Comparison of ENCODE assay signal across 8 cellular contexts in genomic region chr12:49706351-49707126, GRCh38. TPM values are rescaled to one million over a fixed set of nuclear protein-coding genes. Genes with fewer than 3 reads are reported as not detected.
A peak's percentile ranks its signal among the peaks of the same experiment; 100 is the strongest.
DNase-seq lines count a peak whose midpoint lies in the region; ATAC-seq, FAIRE-seq and TF ChIP-seq lines count a peak whose summit lies in the region.

No MANE protein-coding gene starts in this region.

- TF ChIP-seq CTCF in GM12878 (IDR thresholded peaks at IDR 0.05 in 2 of 3, conservative IDR thresholded peaks at IDR 0.05 in 1 of 3; ENCODE audit: control insufficient read depth in 2 of 3, extremely low read depth in 1 of 3, insufficient read depth in 1 of 3, low read depth in 3 of 3, low read length in 3 of 3) (no peak), gastrocnemius medialis (IDR thresholded peaks at IDR 0.05 in 4 of 5, conservative IDR thresholded peaks at IDR 0.05 in 1 of 5) (no peak)

- CTCF ChIA-PET in GM12878 (lab: Yijun Ruan, JAX) = interaction anchor here (0.6 to 17.7 kb wide), 13 partner anchors 9 to 98 kb away, joined by 3 to 486 read pairs (median 5); partner anchors contain the start of genes PRPF40B and TMBIM6

- peak overlapping the region; percentile 82 for H3K27ac ChIP-seq in GM12878 (ENCODE audit: control insufficient read depth, insufficient read depth)
- H3K27ac ChIP-seq in iPS-18a (ENCODE audit: low read length) = no peak overlapping the region
- H3K27ac ChIP-seq in gastrocnemius medialis = peak overlapping the region; percentile 81 to 89 (median 86)

- H2AFZ ChIP-seq in GM12878 (ENCODE audit: control insufficient read depth, low read depth, low read length) = peak overlapping the region; percentile 46

- intact Hi-C loops in GM12878 (cut with micrococcal nuclease; ENCODE audit: unreplicated experiment) = loop anchor here (1.0 to 5.0 kb wide), 6 partner anchors 34 to 339 kb away; partner anchors contain the start of genes MCRS1, SPATS2 and TMBIM6
- intact Hi-C loops in gastrocnemius medialis (cut with DNase I; ENCODE audit: low total_unique reads) = loop anchor here (1.0 to 2.0 kb wide), 4 partner anchors 33 to 70 kb away; partner anchors contain the start of gene TMBIM6

- no peak for TF ChIP-seq RAD21 in GM12878 (IDR thresholded peaks at IDR 0.05; ENCODE audit: insufficient read depth, low read depth, low read length)

- H3K36me3 ChIP-seq in GM12878 (ENCODE audit: control insufficient read depth in 2 of 2, insufficient read depth in 2 of 2, low read length in 1 of 2) = no peaks in the 10 kb centered on the region
- H3K36me3 ChIP-seq in iPS-18a (ENCODE audit: control insufficient read depth, low read depth, low read length) = no peaks in the 10 kb centered on the region
- H3K36me3 ChIP-seq in gastrocnemius medialis = no peaks in the 10 kb centered on the region

- TF ChIP-seq POLR2A in GM12878 (IDR thresholded peaks at IDR 0.05; ENCODE audit: low read depth, low read length) (no peak), gastrocnemius medialis (IDR thresholded peaks at IDR 0.05) (no peak)

- peak overlapping the region; percentile 96 for H3K4me3 ChIP-seq in GM12878
- peak overlapping the region; percentile 83 for H3K4me3 ChIP-seq in iPS-18a (ENCODE audit: low read length)
- H3K4me3 ChIP-seq in gastrocnemius medialis = peak overlapping the region; percentile 78 to 96 (median 84)

- H3K4me2 ChIP-seq in GM12878 (ENCODE audit: control insufficient read depth, insufficient read depth) = peak overlapping the region; percentile 93

- no peaks in the 10 kb centered on the region for H3K9me3 ChIP-seq in GM12878 (replicated peaks; ENCODE audit: control insufficient read depth, insufficient read depth, low read length)
- H3K9me3 ChIP-seq in iPS-18a (ENCODE audit: control insufficient read depth, low read depth, low read length) = no peaks in the 10 kb centered on the region
- H3K9me3 ChIP-seq in gastrocnemius medialis = no peaks in the 10 kb centered on the region

- in situ Hi-C loops in GM12878 (cut with MboI) (loop anchor here (5.0 kb wide), 1 partner anchor 64 kb away; no protein-coding TSS in a partner anchor), gastrocnemius medialis (cut with MboI; ENCODE audit: low sequenced_read_pairs in 4 of 4) (loop anchor here (5.0 kb wide), 1 partner anchor 64 kb away; no protein-coding TSS in a partner anchor)

- WGBS in GM12878 (ENCODE audit: insufficient coverage, insufficient replicate concordance, low lambda C conversion rate, missing lambda C conversion rate) = under 1% methylated on average over 28 of the region's 43 CpGs

- DNase-seq in NCI-H1417 (lab: John Stamatoyannopoulos, UW) = peak in 2 of 3 experiments; percentile 65 to 84
- no peak for DNase-seq in NCI-H1417 treated with DMSO at 0.1 percent for 48 hours (lab: John Stamatoyannopoulos, UW)
- DNase-seq in RPMI7951 (ENCODE audit: low read depth) = peak; percentile 54
- DNase-seq in GM12878 (ENCODE audit: low read depth, low spot score) = no peak
- DNase-seq in gastrocnemius medialis = no peak

- no peak for TF ChIP-seq EP300 in GM12878 (IDR thresholded peaks at IDR 0.05; ENCODE audit: borderline replicate concordance in 1 of 2, control insufficient read depth in 1 of 2, low read depth in 2 of 2, low read length in 2 of 2)

- H4K20me1 ChIP-seq in GM12878 (ENCODE audit: control insufficient read depth, insufficient read depth) = no peaks in the 10 kb centered on the region

- RAD21 ChIA-PET in GM12878 (lab: Charles Lee; ENCODE audit: unreplicated experiment) = interaction anchor here (0.6 to 9.7 kb wide), 16 partner anchors 9 to 348 kb away, joined by 3 to 167 read pairs (median 18); partner anchors contain the start of gene TMBIM6

- H3K4me1 ChIP-seq in GM12878 (ENCODE audit: control insufficient read depth, insufficient read depth, low read length) = peaks cover 25% of the 10 kb centered on the region
- H3K4me1 ChIP-seq in iPS-18a (ENCODE audit: control insufficient read depth, low read depth, low read length) = peaks cover 22% of the 10 kb centered on the region
- peaks cover 30 to 32% of the 10 kb centered on the region in 2 donors for H3K4me1 ChIP-seq in gastrocnemius medialis

- FAIRE-seq in GM12878 (lab: Jason Lieb, UNC) = no peak

- H3K9ac ChIP-seq in GM12878 (ENCODE audit: control insufficient read depth, insufficient read depth, low read length) (peak overlapping the region; percentile 88), iPS-18a (ENCODE audit: low read length) (peak overlapping the region; percentile 70)

- no TSS peak for BruUV-seq in GM12878 (replicated peaks; lab: Mats Ljungman, UMichigan)

- peaks cover 57% of the 10 kb centered on the region for H3K79me2 ChIP-seq in GM12878 (ENCODE audit: control insufficient read depth, insufficient read depth, low read length)

- SMC1A ChIA-PET in GM12878 (lab: Charles Lee; ENCODE audit: uncharacterized antibody, unreplicated experiment) = interaction anchor here (0.6 to 13.8 kb wide), 12 partner anchors 12 to 125 kb away, joined by 3 to 191 read pairs (median 24); partner anchors contain the start of gene TMBIM6

- ATAC-seq in HG02885 (IDR thresholded peaks at IDR 0.05; ENCODE audit: poor library complexity, unreplicated experiment) (peak; percentile 20), GM12878 (peak; percentile 24), gastrocnemius medialis (peak; percentile 10 to 15), esophagus mucosa (no peak)

- POLR2A ChIA-PET in GM12878 (lab: Charles Lee) = interaction anchor here (1.1 to 7.2 kb wide), 11 partner anchors 17 to 82 kb away, joined by 3 to 166 read pairs (median 34); partner anchors contain the start of genes PRPF40B and TMBIM6

- H3K27me3 ChIP-seq in GM12878 (replicated peaks in 1 of 2; ENCODE audit: control insufficient read depth in 2 of 2, insufficient read depth in 2 of 2, low read length in 1 of 2) (peaks cover 0 to 2% of the 10 kb centered on the region in 2 experiments; a peak in 1 of 4 replicates), iPS-18a (ENCODE audit: control insufficient read depth, insufficient read depth, low read length) (peaks cover 32% of the 10 kb centered on the region), gastrocnemius medialis (no peaks in the 10 kb centered on the region)

TF ChIP-seq in GM12878, 131 proteins besides CTCF, POLR2A, EP300 and RAD21 (continues in another document):
- TF ChIP-seq IKZF1 (conservative IDR thresholded peaks at IDR 0.05) = 0 out of 2 replicates have a peak, but pooled peaks have one; percentile 0
- TF ChIP-seq KLF5 (IDR thresholded peaks at IDR 0.05; ENCODE audit: partially characterized antibody) = no peak
- TF ChIP-seq IKZF2 (IDR thresholded peaks at IDR 0.05) = peak in 1 of 2 experiments; percentile 17; a peak in 2 of 4 replicates
- no peak for TF ChIP-seq MYC (IDR thresholded peaks at IDR 0.05; ENCODE audit: insufficient read depth, insufficient read length, insufficient replicate concordance, low read length, severe bottlenecking)
- no peak for TF ChIP-seq TAF1 (IDR thresholded peaks at IDR 0.05; ENCODE audit: borderline replicate concordance, low read depth, low read length)
- peak; percentile 28; the same call in 1 of the 2 replicates for TF ChIP-seq EED (IDR thresholded peaks at IDR 0.05; ENCODE audit: low read depth)

RNA-seq across cellular contexts. Expression of gene FMNL3, which starts 0.7 kb away (rescaled TPM):
- 24.4 and 28.0 TPM in 2 replicates for total RNA-seq in RPMI7951 (2014; rRNA removed; shearing (Covaris generic))
- total RNA-seq in GM12878 (2013; cell fraction: nucleolus; rRNA removed) = 182 and 205 TPM in 2 replicates
- total RNA-seq in GM12878 (2014; rRNA removed) (44.1 and 46.8 TPM in 2 replicates), GM12878 (2014; rRNA removed; fragmentation: Illumina TruSeq; extraction: Trizol) (29.1 and 29.2 TPM in 2 replicates), GM12878 (2021) (60.5 and 64.9 TPM in 2 replicates), gastrocnemius medialis (1 to 10 TPM; 2.0 to 5.5 (median 4.9) TPM), esophagus mucosa (3.0 TPM)
- polyA plus RNA-seq in GM12878 (2011; ENCODE audit: low read depth) = 19.3 TPM
- polyA plus RNA-seq in GM12878 (2011; rRNA removed) (40.6 and 47.6 TPM in 2 replicates), GM12878 (2014; fragmentation: Illumina TruSeq; extraction: Trizol) (35.3 and 40.6 TPM in 2 replicates), GM12878 (2014; fragmentation: Nextera tagmentation; extraction: Ambion mirVana) (1 to 10 TPM; 3.0 to 5.3 TPM), GM12878 (2014; rRNA removed) (32.6 and 35.0 TPM in 2 replicates), GM12878 (2016; fragmentation: Nextera tagmentation; extraction: Ambion mirVana) (10 to 100 TPM; 15.1 to 15.7 TPM)
- polyA plus RNA-seq in GM12878 (2011; cell fraction: cytosol; rRNA removed) = 40.6 and 44.7 TPM in 2 replicates
- polyA plus RNA-seq in GM12878 (2011; cell fraction: nucleus; rRNA removed) = 131 and 157 TPM in 2 replicates
- polyA plus RNA-seq in GM12878 (2012) = 33.5 and 36.8 TPM in 2 replicates
- 105 and 132 TPM in 2 replicates for polyA minus RNA-seq in GM12878 (2011; rRNA and poly(A)+ RNA removed)
- 41.7 and 48.0 TPM in 2 replicates for polyA minus RNA-seq in GM12878 (2011; cell fraction: cytosol; rRNA and poly(A)+ RNA removed)
- polyA minus RNA-seq in GM12878 (2011; cell fraction: nucleus; rRNA and poly(A)+ RNA removed) = 46.2 and 54.0 TPM in 2 replicates

RNA-seq across cellular contexts. Expression of gene TMBIM6, which starts 34.8 kb away (rescaled TPM):
- total RNA-seq in RPMI7951 (2014; rRNA removed; shearing (Covaris generic)) = 653 and 692 TPM in 2 replicates
- 355 and 369 TPM in 2 replicates for total RNA-seq in GM12878 (2013; cell fraction: nucleolus; rRNA removed)
- total RNA-seq in GM12878 (2014; rRNA removed) (231 and 268 TPM in 2 replicates), GM12878 (2014; rRNA removed; fragmentation: Illumina TruSeq; extraction: Trizol) (221 and 224 TPM in 2 replicates), GM12878 (2021) (302 and 306 TPM in 2 replicates), gastrocnemius medialis (100 to 1,000 TPM; 181 to 310 (median 224) TPM), esophagus mucosa (386 TPM)
- polyA plus RNA-seq in GM12878 (2011; ENCODE audit: low read depth) = 226 TPM
- polyA plus RNA-seq in GM12878 (2011; rRNA removed) (505 and 603 TPM in 2 replicates), GM12878 (2014; fragmentation: Illumina TruSeq; extraction: Trizol) (308 and 371 TPM in 2 replicates), GM12878 (2014; fragmentation: Nextera tagmentation; extraction: Ambion mirVana) (1,000 to 10,000 TPM in 1 of 2 experiments, 100 to 1,000 TPM in 1; 853 to 1,192 TPM), GM12878 (2014; rRNA removed) (220 and 242 TPM in 2 replicates), GM12878 (2016; fragmentation: Nextera tagmentation; extraction: Ambion mirVana) (100 to 1,000 TPM; 451 to 455 TPM)
- 335 and 461 TPM in 2 replicates for polyA plus RNA-seq in GM12878 (2011; cell fraction: cytosol; rRNA removed)
- polyA plus RNA-seq in GM12878 (2011; cell fraction: nucleus; rRNA removed) = 251 and 330 TPM in 2 replicates
- polyA plus RNA-seq in GM12878 (2012) = 221 and 351 TPM in 2 replicates
- 237 and 279 TPM in 2 replicates for polyA minus RNA-seq in GM12878 (2011; rRNA and poly(A)+ RNA removed)
- 82.2 and 95.7 TPM in 2 replicates for polyA minus RNA-seq in GM12878 (2011; cell fraction: cytosol; rRNA and poly(A)+ RNA removed)
- polyA minus RNA-seq in GM12878 (2011; cell fraction: nucleus; rRNA and poly(A)+ RNA removed) = 65.3 and 85.8 TPM in 2 replicates

Comparison
In these comparisons a context has a peak if more than half of its experiments do, and no peak if none do; other contexts are left out.
1. DNase-seq: peak in NCI-H1417 (2 of 3) and RPMI7951 (single experiment); none in NCI-H1417 treated with DMSO at 0.1 percent for 48 hours (single experiment), GM12878 (single experiment) and gastrocnemius medialis (0 of 2).
2. Peak in every context shown above with its lines, with median percentiles within 50 percentile points of each other: H3K4me3 ChIP-seq.